In the genomic region with DNA sequence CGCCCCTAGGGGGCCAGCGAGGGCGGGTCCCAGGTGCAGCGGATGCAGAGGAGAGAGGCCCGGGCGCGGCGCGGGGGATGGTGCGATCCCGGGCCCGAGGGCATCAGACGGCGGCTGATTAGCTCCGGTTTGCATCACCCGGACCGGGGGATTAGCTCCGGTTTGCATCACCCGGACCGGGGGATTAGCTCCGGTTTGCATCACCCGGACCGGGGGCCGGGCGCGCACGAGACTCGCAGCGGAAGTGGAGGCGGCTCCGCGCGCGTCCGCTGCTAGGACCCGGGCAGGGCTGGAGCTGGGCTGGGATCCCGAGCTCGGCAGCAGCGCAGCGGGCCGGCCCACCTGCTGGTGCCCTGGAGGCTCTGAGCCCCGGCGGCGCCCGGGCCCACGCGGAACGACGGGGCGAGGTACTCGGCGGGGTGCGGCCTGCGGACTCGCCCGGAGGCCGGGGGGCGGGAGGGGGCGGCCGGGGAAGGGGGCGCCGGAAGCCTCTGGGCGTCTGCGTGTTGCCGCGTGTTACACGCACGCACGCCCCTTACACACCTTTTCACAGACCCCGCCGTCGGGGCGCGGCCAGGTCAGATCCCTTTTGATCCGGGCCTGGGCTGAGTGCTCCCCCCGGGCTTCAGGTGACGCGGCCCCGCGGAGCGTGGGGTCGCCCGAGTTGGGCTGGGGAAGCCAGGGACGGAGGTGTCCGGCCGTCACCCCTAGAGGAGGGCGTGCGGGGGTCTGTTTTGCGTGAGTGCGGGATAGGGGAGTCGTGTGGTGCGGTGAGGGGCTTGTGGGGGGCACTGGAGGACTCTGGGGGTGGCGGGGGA, we compare ENCODE assay signal across 8 cellular contexts. TPM values are rescaled to one million over a fixed set of nuclear protein-coding genes. Genes with fewer than 3 reads are reported as not detected.
DNase-seq lines count a peak whose midpoint lies in the region; ATAC-seq lines count a peak whose summit lies in the region.

No MANE protein-coding gene starts in this region.

- ATAC-seq in HG02763 (IDR thresholded peaks at IDR 0.05; ENCODE audit: unreplicated experiment), result peak; percentile 47

- peak overlapping the region; percentile 98 for H3K18ac ChIP-seq in mesendoderm (ENCODE audit: low read length)

- H3K4me1 ChIP-seq in ectodermal cell (ENCODE audit: control insufficient read depth, insufficient read depth, low read length), result peaks cover 6% of the 10 kb centered on the region
- H3K4me1 ChIP-seq in mesendoderm (ENCODE audit: control insufficient read depth, low read depth, low read length), result peaks cover 3% of the 10 kb centered on the region

- DNase-seq in NCI-H748 (lab: John Stamatoyannopoulos, UW; ENCODE audit: unreplicated experiment) (peak; percentile 81), NCI-H748 treated with DMSO at 0.1 percent for 48 hours (lab: John Stamatoyannopoulos, UW) (no peak), NCI-H2171 treated with DMSO at 0.1 percent for 48 hours (lab: John Stamatoyannopoulos, UW) (peak; percentile 68), mesendoderm (peak; percentile 92)
- DNase-seq in activated CD4-positive, alpha-beta T cell treated with anti-CD3 and anti-CD28 coated beads, Interleukin-2, amount 50 U/mL, for 1 hour, result peak; percentile 55
- peak; percentile 52 for DNase-seq in stimulated activated CD8-positive, alpha-beta memory T cell treated with anti-CD3 and anti-CD28 coated beads, Interleukin-4, amount 100 ng/mL, for 24 hours (ENCODE audit: low read depth)

- H3K27ac ChIP-seq in ectodermal cell (ENCODE audit: insufficient read depth, low read depth, low read length, poor library complexity, severe bottlenecking), result no peak overlapping the region
- H3K27ac ChIP-seq in mesendoderm (ENCODE audit: low read depth, low read length), result peak overlapping the region; percentile 77

- 2% methylated on average over 93 of the region's 93 CpGs for WGBS in ectodermal cell, 2 experiments
- no CpG with 5 or more reads among the region's 93 CpGs for WGBS in mesendoderm (ENCODE audit: extremely low coverage, insufficient coverage, low lambda C conversion rate)

- H3K27me3 ChIP-seq in ectodermal cell (ENCODE audit: control insufficient read depth, insufficient read depth, low read length, poor library complexity, severe bottlenecking) (peaks cover 41% of the 10 kb centered on the region), mesendoderm (ENCODE audit: insufficient read depth, low read length, poor library complexity) (no peaks in the 10 kb centered on the region)

- no peaks in the 10 kb centered on the region for H3K36me3 ChIP-seq in ectodermal cell (ENCODE audit: control insufficient read depth, insufficient read depth, low read length)
- H3K36me3 ChIP-seq in mesendoderm (ENCODE audit: control insufficient read depth, insufficient read depth, low read length), result no peaks in the 10 kb centered on the region

- H3K4me3 ChIP-seq in ectodermal cell (ENCODE audit: insufficient read depth, low read depth, low read length) (peak overlapping the region; percentile 52), mesendoderm (ENCODE audit: low read length) (peak overlapping the region; percentile 45)

- H3K79me2 ChIP-seq in mesendoderm (ENCODE audit: control insufficient read depth, insufficient read depth, low read length), result no peaks in the 10 kb centered on the region

- no peaks in the 10 kb centered on the region for H3K9me3 ChIP-seq in ectodermal cell (ENCODE audit: control insufficient read depth, low read length)

- H3K9ac ChIP-seq in mesendoderm (ENCODE audit: low read length), result peak overlapping the region; percentile 74

- no peaks in the 10 kb centered on the region for H3K79me1 ChIP-seq in mesendoderm (ENCODE audit: low read length)

- no peak overlapping the region for H4K8ac ChIP-seq in mesendoderm (ENCODE audit: low read depth, low read length)

- peak overlapping the region; percentile 44 for H3K4me2 ChIP-seq in mesendoderm (ENCODE audit: low read length)

- peak overlapping the region; percentile 88 for H3K4ac ChIP-seq in mesendoderm (ENCODE audit: low read depth, low read length)

- no peak overlapping the region for H4K5ac ChIP-seq in mesendoderm (ENCODE audit: low read length)

- H2BK15ac ChIP-seq in mesendoderm (replicated peaks; ENCODE audit: low read depth), result no peak overlapping the region

- no peak overlapping the region for H2BK5ac ChIP-seq in mesendoderm (ENCODE audit: low read length)

- peak overlapping the region; percentile 82 for H3K56ac ChIP-seq in mesendoderm (ENCODE audit: low read length)

- no peak overlapping the region for H2AK5ac ChIP-seq in mesendoderm (ENCODE audit: low read length)

- peak overlapping the region; percentile 47 for H2BK120ac ChIP-seq in mesendoderm (ENCODE audit: low read depth, low read length)

- no peak overlapping the region for H3K23ac ChIP-seq in mesendoderm (ENCODE audit: low read length)

RNA-seq across cellular contexts. Expression of a gene that starts 0.4 kb away (rescaled TPM):
- 2.6 TPM for polyA plus RNA-seq in ectodermal cell (2013, experiment 1 of 4)
- 4.1 TPM for polyA plus RNA-seq in ectodermal cell (2013, experiment 2 of 4)
- 2.5 TPM for polyA plus RNA-seq in ectodermal cell (2013, experiment 3 of 4)
- 3.3 TPM for polyA plus RNA-seq in ectodermal cell (2013, experiment 4 of 4)
- 9.3 TPM for polyA plus RNA-seq in mesendoderm (2013, experiment 1 of 2)
- polyA plus RNA-seq in mesendoderm (2013, experiment 2 of 2), result 10.0 TPM

RNA-seq across cellular contexts. Expression of a gene that starts 27.1 kb away (rescaled TPM):
- polyA plus RNA-seq in ectodermal cell (2013, experiment 1 of 4), result 54.3 TPM
- polyA plus RNA-seq in ectodermal cell (2013, experiment 2 of 4), result 45.8 TPM
- polyA plus RNA-seq in ectodermal cell (2013, experiment 3 of 4), result 47.5 TPM
- 50.9 TPM for polyA plus RNA-seq in ectodermal cell (2013, experiment 4 of 4)
- polyA plus RNA-seq in mesendoderm (2013, experiment 1 of 2), result 38.6 TPM
- 36.6 TPM for polyA plus RNA-seq in mesendoderm (2013, experiment 2 of 2)

RNA-seq across cellular contexts. Expression of a gene that starts 34.1 kb away (rescaled TPM):
- polyA plus RNA-seq in ectodermal cell (2013, experiment 1 of 4), result 37.0 TPM
- polyA plus RNA-seq in ectodermal cell (2013, experiment 2 of 4), result 44.2 TPM
- 32.4 TPM for polyA plus RNA-seq in ectodermal cell (2013, experiment 3 of 4)
- 33.0 TPM for polyA plus RNA-seq in ectodermal cell (2013, experiment 4 of 4)
- 10.5 TPM for polyA plus RNA-seq in mesendoderm (2013, experiment 1 of 2)
- polyA plus RNA-seq in mesendoderm (2013, experiment 2 of 2), result 10.6 TPM

RNA-seq across cellular contexts. Expression of a gene that starts 55.6 kb away (rescaled TPM):
- polyA plus RNA-seq in ectodermal cell (2013, experiment 1 of 4), result 79.2 TPM
- 77.5 TPM for polyA plus RNA-seq in ectodermal cell (2013, experiment 2 of 4)
- 64.5 TPM for polyA plus RNA-seq in ectodermal cell (2013, experiment 3 of 4)
- polyA plus RNA-seq in ectodermal cell (2013, experiment 4 of 4), result 74.6 TPM
- polyA plus RNA-seq in mesendoderm (2013, experiment 1 of 2), result 15.5 TPM
- polyA plus RNA-seq in mesendoderm (2013, experiment 2 of 2), result 15.5 TPM
